ENCODE assay signal across 10 cellular contexts in genomic region chr21:45320261-45320990, GRCh38. TPM values are rescaled to one million over a fixed set of nuclear protein-coding genes. Genes with fewer than 3 reads are reported as not detected.
DNase-seq lines count a peak whose midpoint lies in the region; ATAC-seq, FAIRE-seq and TF ChIP-seq lines count a peak whose summit lies in the region.
"Had no signal": no experiment of that assay in that cellular context is flagged by ENCODE, and none has a peak within 500 bp of the region (broad histone marks: within the 10 kb centered on the region; RNA-seq: fewer than 3 reads in every experiment).

No MANE protein-coding gene starts in this region.

- H4K20me1 ChIP-seq in smooth muscle cell (ENCODE audit: low read depth) = no peaks in the 10 kb centered on the region

- peak overlapping the region; percentile 53 for H3K4me2 ChIP-seq in smooth muscle cell

- 90% methylated on average over 22 of the region's 22 CpGs for WGBS in smooth muscle cell (ENCODE audit: low lambda C conversion rate)

- peak; percentile 65 for DNase-seq in H7
- DNase-seq in SHP77 treated with DMSO at 0.1 percent for 48 hours (lab: John Stamatoyannopoulos, UW) = peak; percentile 25
- peak; percentile 83 for DNase-seq in kidney
- DNase-seq in smooth muscle cell (lab: John Stamatoyannopoulos, UW; ENCODE audit: unreplicated experiment) = no peak
- DNase-seq in DMS114 treated with DMSO at 0.1 percent for 48 hours (lab: John Stamatoyannopoulos, UW; ENCODE audit: unreplicated experiment) = no peak
- DNase-seq in stimulated activated CD4-positive, alpha-beta T cell treated with anti-CD3 and anti-CD28 coated beads, Interleukin-2, amount 100 ng/mL, for 48 hours = no peak
- DNase-seq: activated CD4-positive, alpha-beta T cell treated with anti-CD3 and anti-CD28 coated beads for 48 hours; Kasumi-1 had no signal

- intact Hi-C loops in kidney (cut with DNase I) = no loop called here

- no peak for FAIRE-seq in kidney (lab: Jason Lieb, UNC)

- H3F3A ChIP-seq in smooth muscle cell (ENCODE audit: low read depth) = no peaks in the 10 kb centered on the region

- H3K4me3 ChIP-seq in H7 (ENCODE audit: insufficient read depth, low read depth, low read length) = no peak overlapping the region
- H3K4me3 ChIP-seq in kidney (ENCODE audit: low read length in 2 of 2) = no peak overlapping the region
- H3K4me3 ChIP-seq in smooth muscle cell = no peak overlapping the region

- H3K9me3 ChIP-seq in kidney (ENCODE audit: control insufficient read depth in 1 of 2, low read length in 2 of 2) (no peaks in the 10 kb centered on the region), smooth muscle cell (replicated peaks; ENCODE audit: low read depth) (no peaks in the 10 kb centered on the region)

- H3K9ac ChIP-seq in kidney (ENCODE audit: low read length in 2 of 2) (peak overlapping the region in 1 of 2 donors; percentile 65), smooth muscle cell (ENCODE audit: low read depth) (no peak overlapping the region)

- H3K36me3 ChIP-seq in H7 (replicated peaks; ENCODE audit: control insufficient read depth, insufficient read depth, low read length) (no peaks in the 10 kb centered on the region), kidney (ENCODE audit: control insufficient read depth in 1 of 2, insufficient read depth in 2 of 2, low read length in 2 of 2) (no peaks in the 10 kb centered on the region), smooth muscle cell (ENCODE audit: low read depth) (no peaks in the 10 kb centered on the region)

- H3K27ac ChIP-seq in kidney (ENCODE audit: low read depth in 2 of 2, low read length in 2 of 2) (peak overlapping the region; percentile 42 to 90), smooth muscle cell (ENCODE audit: low read depth) (peak overlapping the region; percentile 48)

- no peak overlapping the region for H2AFZ ChIP-seq in smooth muscle cell (ENCODE audit: low read depth)

- H3K27me3 ChIP-seq in H7 (ENCODE audit: control insufficient read depth, insufficient read depth, low read length) (no peaks in the 10 kb centered on the region), smooth muscle cell (ENCODE audit: low read depth) (no peaks in the 10 kb centered on the region)

- no peaks in the 10 kb centered on the region for H3K79me2 ChIP-seq in smooth muscle cell (ENCODE audit: low read depth)

- ATAC-seq in HG03571 (IDR thresholded peaks at IDR 0.05; ENCODE audit: unreplicated experiment) = no peak
- no peak for ATAC-seq in GM19395 (IDR thresholded peaks at IDR 0.05; ENCODE audit: unreplicated experiment)

- TF ChIP-seq CTCF in kidney (IDR thresholded peaks at IDR 0.05; ENCODE audit: borderline replicate concordance, extremely low read depth, insufficient read depth) (no peak), smooth muscle cell (IDR thresholded peaks at IDR 0.05; ENCODE audit: borderline replicate concordance, insufficient read depth, poor library complexity, severe bottlenecking) (no peak)

- peaks cover 30 to 43% of the 10 kb centered on the region in 2 donors for H3K4me1 ChIP-seq in kidney (ENCODE audit: control insufficient read depth in 1 of 2, insufficient read depth in 1 of 2, low read depth in 1 of 2, low read length in 2 of 2)
- H3K4me1 ChIP-seq in smooth muscle cell (ENCODE audit: low read depth) = peaks cover 23% of the 10 kb centered on the region

RNA-seq across cellular contexts. Expression of gene POFUT2, which starts 32.7 kb away (rescaled TPM):
- total RNA-seq in H7 (2014; rRNA removed; shearing (Covaris generic)) = 25.4 and 26.9 TPM in 2 replicates
- total RNA-seq in kidney = 30.2 TPM
- polyA plus RNA-seq in kidney (ENCODE audit: insufficient read depth, low read depth, low replicate concordance) = 18.3 TPM
- total RNA-seq in smooth muscle cell = 32.1 and 58.3 TPM in 2 replicates
- polyA plus RNA-seq in smooth muscle cell = 69.6 and 70.0 TPM in 2 replicates

Comparison
In these comparisons a context has a peak if more than half of its experiments do, and no peak if none do; other contexts are left out.
1. DNase-seq: peak in H7 (single experiment), SHP77 treated with DMSO at 0.1 percent for 48 hours (single experiment) and kidney (single experiment); none in smooth muscle cell (single experiment), DMS114 treated with DMSO at 0.1 percent for 48 hours (single experiment) and stimulated activated CD4-positive, alpha-beta T cell treated with anti-CD3 and anti-CD28 coated beads, Interleukin-2, amount 100 ng/mL, for 48 hours (0 of 2).